Comparison of ENCODE assay signal across 8 cellular contexts in the genomic region with DNA sequence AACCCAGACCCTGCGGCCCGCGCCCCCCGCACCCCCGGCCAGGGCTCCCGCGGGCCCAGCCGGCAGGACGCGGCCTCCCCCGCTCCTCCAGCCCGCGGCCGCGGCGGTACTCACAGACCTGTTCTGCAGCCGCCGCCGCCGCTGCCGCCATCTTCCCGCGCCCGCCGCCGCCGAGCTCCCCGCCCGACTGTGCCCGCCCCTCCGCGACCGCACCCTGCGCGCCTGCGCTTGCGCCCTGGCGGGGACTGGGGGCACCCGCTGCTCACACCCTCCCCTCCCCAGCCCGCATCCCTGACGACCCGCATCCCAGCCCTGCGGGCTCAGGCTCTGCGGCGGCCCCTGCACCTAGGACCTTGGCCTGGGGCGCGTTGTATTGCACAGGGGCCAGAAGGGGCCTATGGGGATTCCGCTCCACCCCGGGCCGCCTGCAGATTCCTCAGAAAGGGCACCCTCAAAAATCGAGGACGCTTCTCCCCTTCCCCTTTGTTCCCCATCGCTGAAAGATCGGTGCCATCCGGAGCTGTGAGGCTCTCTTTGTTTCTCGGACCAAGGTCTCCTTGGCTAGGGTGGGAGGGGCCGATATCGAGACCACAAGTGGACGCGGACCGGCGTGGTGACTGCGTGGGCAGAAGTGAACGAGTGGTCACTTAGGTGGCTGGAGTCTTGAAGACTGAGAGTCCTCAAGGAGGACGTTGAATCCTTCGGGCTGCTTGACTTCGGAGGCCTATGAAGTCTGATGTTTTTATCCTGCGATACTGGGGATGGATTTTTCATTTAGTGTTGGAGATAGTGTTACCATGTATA. TPM values are rescaled to one million over a fixed set of nuclear protein-coding genes. Genes with fewer than 3 reads are reported as not detected.
A peak's percentile ranks its signal among the peaks of the same experiment; 100 is the strongest.
DNase-seq lines count a peak whose midpoint lies in the region; ATAC-seq and TF ChIP-seq lines count a peak whose summit lies in the region.

SGCB (minus strand) TSS at position 191 of the 804 bp plus-strand sequence; CDS start at position 151, 40 bp downstream.

- intact Hi-C loops in A673 (cut with micrococcal nuclease; ENCODE audit: unreplicated experiment) = no loop called here

- H3K4me1 ChIP-seq in A673 (ENCODE audit: insufficient read depth, low read length, poor library complexity, severe bottlenecking) = peaks cover 6% of the 10 kb centered on the region

- CTCF ChIA-PET in A673 (lab: Charles Lee) = no interaction called here

- no peaks in the 10 kb centered on the region for H3K36me3 ChIP-seq in A673 (ENCODE audit: insufficient read depth, low read length, poor library complexity, severe bottlenecking)

- no peak within 1 kb of the TSS for H3K27ac ChIP-seq in A673 (ENCODE audit: low read depth, low read length, poor library complexity, severe bottlenecking)

- peaks cover 17% of the 10 kb centered on the region for H3K36me3 Mint-ChIP-seq in endothelial cell (ENCODE audit: low read depth, unreplicated experiment)

- TF ChIP-seq CTCF in A673 (conservative IDR thresholded peaks at IDR 0.05; ENCODE audit: low read depth, low read length) (no peak), endothelial cell (IDR thresholded peaks at IDR 0.05; ENCODE audit: unreplicated experiment) (no peak)

- H3K27ac Mint-ChIP-seq in endothelial cell (ENCODE audit: unreplicated experiment) = peak within 1 kb of the TSS; percentile 81

- H3K27me3 ChIP-seq in A673 (replicated peaks; ENCODE audit: insufficient read depth, low read depth, low read length, poor library complexity) = no peaks in the 10 kb centered on the region

- H3K27me3 Mint-ChIP-seq in endothelial cell (ENCODE audit: unreplicated experiment) = peaks cover 13% of the 10 kb centered on the region

- DNase-seq in A673 (ENCODE audit: low spot score) (peak; percentile 54), NCI-H526 treated with DMSO at 0.1 percent for 48 hours (lab: John Stamatoyannopoulos, UW) (peak; percentile 46), endothelial cell (ENCODE audit: low spot score) (peak; percentile 69), middle frontal gyrus (ENCODE audit: extremely low spot score, low spot score) (peak; percentile 49)
- DNase-seq in activated CD8-positive, alpha-beta memory T cell treated with anti-CD3 and anti-CD28 coated beads, Interleukin-2, amount 50 U/mL, for 24 hours (ENCODE audit: extremely low read depth) = peak; percentile 24
- DNase-seq in stimulated activated CD8-positive, alpha-beta memory T cell treated with anti-CD3 and anti-CD28 coated beads, Interleukin-15, amount 100 ng/mL, for 48 hours (ENCODE audit: low read depth in 2 of 2) = peak; percentile 62 to 66

- BruUV-seq in A673 (replicated peaks; lab: Mats Ljungman, UMichigan) = no TSS peak

- ATAC-seq in GM18868 (IDR thresholded peaks at IDR 0.05; ENCODE audit: unreplicated experiment) (peak; percentile 92), HG03066 (IDR thresholded peaks at IDR 0.05; ENCODE audit: low read depth, unreplicated experiment) (peak; percentile 92)

- H3K9me3 Mint-ChIP-seq in endothelial cell (ENCODE audit: unreplicated experiment) = no peaks in the 10 kb centered on the region

- no peaks in the 10 kb centered on the region for H3K9me3 ChIP-seq in A673 (ENCODE audit: low read depth, low read length, poor library complexity, severe bottlenecking)

- H3K4me1 Mint-ChIP-seq in endothelial cell (ENCODE audit: unreplicated experiment) = peaks cover 31% of the 10 kb centered on the region

- peak within 1 kb of the TSS; percentile 94 for H3K4me3 Mint-ChIP-seq in endothelial cell (ENCODE audit: unreplicated experiment)

- peak within 1 kb of the TSS; percentile 61 for H3K4me3 ChIP-seq in A673 (ENCODE audit: low read depth, low read length, poor library complexity, severe bottlenecking)

- POLR2A ChIA-PET in A673 (lab: Charles Lee; ENCODE audit: low non-redundant PET) = no interaction called here

RNA-seq across cellular contexts. Expression of gene SGCB, which starts in this region (rescaled TPM):
- total RNA-seq in A673 (2021) (32.6 and 38.6 TPM in 2 replicates), endothelial cell (ENCODE audit: unreplicated experiment) (55.4 TPM)
